15 cellular contexts compared by ENCODE assay signal in the genomic region with DNA sequence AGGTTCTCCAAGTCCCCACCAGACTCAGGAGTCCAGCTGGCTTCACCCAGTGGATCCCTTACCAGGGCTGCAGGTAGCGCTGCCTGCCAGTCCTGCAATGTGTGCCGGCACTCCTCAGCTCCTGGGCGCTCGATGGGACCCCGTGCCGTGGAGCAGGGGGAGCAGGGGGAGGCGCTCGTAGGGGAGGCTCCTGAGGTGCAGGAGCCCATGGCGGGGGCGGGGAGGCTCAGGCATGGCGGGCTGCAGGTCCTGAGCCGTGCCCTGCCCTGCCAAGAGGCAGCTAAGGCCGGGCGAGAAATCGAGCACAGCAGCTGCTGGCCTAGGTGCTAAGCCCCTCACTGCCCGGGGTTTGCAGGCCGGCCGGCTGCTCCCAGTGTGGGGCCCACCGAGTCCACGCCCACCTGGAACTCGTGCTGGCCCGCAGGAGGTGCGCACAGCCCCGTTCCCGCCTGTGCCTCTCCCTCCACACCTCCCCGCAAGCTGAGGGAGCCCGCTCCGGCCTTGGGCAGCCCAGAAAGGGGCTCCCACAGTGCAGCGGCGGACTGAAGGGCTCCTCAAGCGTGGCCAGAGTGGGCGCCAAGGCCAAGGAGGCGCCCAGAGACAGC.
DNase-seq lines count a peak whose midpoint lies in the region; ATAC-seq and TF ChIP-seq lines count a peak whose summit lies in the region.
"Had no signal": no experiment of that assay in that cellular context is flagged by ENCODE, and none has a peak within 500 bp of the region (broad histone marks: within the 10 kb centered on the region; RNA-seq: fewer than 3 reads in every experiment).

No MANE protein-coding gene starts in this region.

- no peak for TF ChIP-seq CTCF in C4-2B (conservative IDR thresholded peaks at IDR 0.05)
- no peak for TF ChIP-seq CTCF in VCaP (conservative IDR thresholded peaks at IDR 0.05)
- TF ChIP-seq CTCF in neural crest cell (conservative IDR thresholded peaks at IDR 0.05), result no peak
- TF ChIP-seq CTCF in testis (IDR thresholded peaks at IDR 0.05), result no peak
- TF ChIP-seq CTCF in suprapubic skin (IDR thresholded peaks at IDR 0.05), result no peak

- no peak for DNase-seq in neural crest cell (ENCODE audit: low read depth, low spot score)
- DNase-seq in testis, result peak; percentile 15
- no peak for DNase-seq in suprapubic skin (ENCODE audit: low spot score in 2 of 2)
- DNase-seq: ACHN; Calu3; CD4-positive, alpha-beta T cell; DMS79; GM23248 had no signal

- no peaks in the 10 kb centered on the region for H3K4me1 Mint-ChIP-seq in neural crest cell

- H3K27me3 ChIP-seq in testis (no peaks in the 10 kb centered on the region), suprapubic skin (no peaks in the 10 kb centered on the region)
- H3K27me3 ChIP-seq: BLaER1 treated with 17β-estradiol and CSF1 and Interleukin-3, amounts not matched to agents 10 nM and 100 nM had no signal

- no peaks in the 10 kb centered on the region for H3K36me3 ChIP-seq in testis (ENCODE audit: low read depth, missing control alignments)
- no peaks in the 10 kb centered on the region for H3K36me3 ChIP-seq in suprapubic skin
- H3K36me3 ChIP-seq: BLaER1 treated with 17β-estradiol and CSF1 and Interleukin-3, amounts not matched to agents 10 nM and 100 nM had no signal

- H3K36me3 Mint-ChIP-seq in neural crest cell (ENCODE audit: low read depth), result peaks cover 2% of the 10 kb centered on the region

- no peak for TF ChIP-seq POLR2A in testis (IDR thresholded peaks at IDR 0.05)
- no peak for TF ChIP-seq POLR2A in suprapubic skin (IDR thresholded peaks at IDR 0.05)

- H3K9me3 Mint-ChIP-seq in neural crest cell, result peaks cover 9% of the 10 kb centered on the region

- H3K4me3 ChIP-seq in testis (peak overlapping the region; percentile 27 to 47), suprapubic skin (no peak overlapping the region)
- H3K4me3 ChIP-seq: BLaER1 treated with 17β-estradiol and CSF1 and Interleukin-3, amounts not matched to agents 10 nM and 100 nM; GM12878; GM23248 had no signal

- TF ChIP-seq EP300 in suprapubic skin (IDR thresholded peaks at IDR 0.05), result no peak

- H3K27me3 Mint-ChIP-seq in neural crest cell (ENCODE audit: low read depth), result no peaks in the 10 kb centered on the region
- H3K27me3 Mint-ChIP-seq: CD4-positive, alpha-beta T cell had no signal

- H3K4me3 Mint-ChIP-seq in neural crest cell, result no peak overlapping the region
- H3K4me3 Mint-ChIP-seq: CD4-positive, alpha-beta T cell had no signal

- no peaks in the 10 kb centered on the region for H3K4me1 ChIP-seq in testis
- H3K4me1 ChIP-seq in suprapubic skin, result no peaks in the 10 kb centered on the region
- H3K4me1 ChIP-seq: BLaER1 treated with 17β-estradiol and CSF1 and Interleukin-3, amounts not matched to agents 10 nM and 100 nM had no signal

- intact Hi-C loops in testis (cut with DNase I; ENCODE audit: low total_unique reads), result no loop called here

- peak overlapping the region; percentile 52 for H3K27ac ChIP-seq in C4-2B
- H3K27ac ChIP-seq in VCaP, result peak overlapping the region; percentile 45
- H3K27ac ChIP-seq in testis, result no peak overlapping the region
- H3K27ac ChIP-seq in suprapubic skin, result no peak overlapping the region
- H3K27ac ChIP-seq: BLaER1 treated with 17β-estradiol and CSF1 and Interleukin-3, amounts not matched to agents 10 nM and 100 nM; GM23248 had no signal

- H3K9me3 ChIP-seq in testis (no peaks in the 10 kb centered on the region), suprapubic skin (no peaks in the 10 kb centered on the region)

- WGBS in testis, 2 donors, result 78 to 85% methylated on average over 5 to 23 of the region's 33 CpGs
- WGBS in suprapubic skin, result 94% methylated on average over 22 of the region's 33 CpGs

- ATAC-seq in GM18502 (IDR thresholded peaks at IDR 0.05; ENCODE audit: poor library complexity, unreplicated experiment) (no peak), HG03175 (IDR thresholded peaks at IDR 0.05; ENCODE audit: unreplicated experiment) (no peak)
- ATAC-seq: GM12878, HCT116 had no signal

- H3K27ac Mint-ChIP-seq in neural crest cell (ENCODE audit: unreplicated experiment), result peak overlapping the region; percentile 35
- H3K27ac Mint-ChIP-seq: CD4-positive, alpha-beta T cell had no signal

Comparison
In these comparisons a context has a peak if more than half of its experiments do, and no peak if none do; other contexts are left out.
1. H3K27ac ChIP-seq: peak in C4-2B (single experiment) and VCaP (single experiment); none in testis (0 of 2) and suprapubic skin (single experiment).